Comparison of ENCODE assay signal across 6 cellular contexts in the genomic region with DNA sequence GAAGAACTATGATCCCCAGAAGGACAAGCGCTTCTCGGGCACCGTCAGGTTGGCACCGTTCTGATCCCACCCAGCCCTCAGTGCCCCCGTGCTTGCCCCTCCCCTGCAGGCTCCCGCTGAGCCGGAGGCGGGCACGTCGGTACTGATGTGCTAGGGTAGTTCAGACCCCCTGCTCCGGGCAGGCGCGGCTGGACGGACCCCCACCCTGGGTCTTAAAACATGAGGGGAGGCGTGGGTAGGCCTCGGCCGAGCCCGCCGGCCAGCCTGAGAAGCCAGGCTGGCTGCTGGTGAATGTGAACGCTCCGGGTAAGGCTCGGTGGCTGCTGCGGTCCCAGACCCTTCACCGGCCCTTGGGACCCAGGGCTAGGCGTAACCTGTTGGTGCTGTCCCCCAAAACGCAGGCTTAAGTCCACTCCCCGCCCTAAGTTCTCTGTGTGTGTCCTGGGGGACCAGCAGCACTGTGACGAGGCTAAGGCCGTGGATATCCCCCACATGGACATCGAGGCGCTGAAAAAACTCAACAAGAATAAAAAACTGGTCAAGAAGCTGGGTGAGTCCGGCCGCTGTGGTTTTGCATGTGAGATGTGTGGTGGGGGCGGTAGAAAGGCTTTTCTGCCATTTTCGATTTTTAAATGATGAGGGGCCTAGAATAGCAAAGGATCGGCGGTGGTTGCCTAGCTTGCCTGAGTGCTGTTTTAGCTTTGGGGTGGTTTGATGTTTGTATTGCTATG. TPM values are rescaled to one million over a fixed set of nuclear protein-coding genes. Genes with fewer than 3 reads are reported as not detected.
DNase-seq lines count a peak whose midpoint lies in the region; ATAC-seq lines count a peak whose summit lies in the region.

No MANE protein-coding gene starts in this region.

- H2BK12ac ChIP-seq in trophoblast cell (ENCODE audit: low read length), result no peak overlapping the region

- no peaks in the 10 kb centered on the region for H3K9me3 Mint-ChIP-seq in dendritic cell treated with granulocyte-macrophage colony-stimulating factor and Interleukin-4, amounts not matched to agents 40 ng/mL and 50 ng/mL, for 4 days

- peak overlapping the region; percentile 57 for H4K12ac ChIP-seq in trophoblast cell (ENCODE audit: low read depth, low read length)

- no peaks in the 10 kb centered on the region for H3K9me3 ChIP-seq in trophoblast cell (ENCODE audit: insufficient read depth, low read depth, low read length)

- no peaks in the 10 kb centered on the region for H3K27me3 ChIP-seq in trophoblast cell (ENCODE audit: insufficient read depth, low read length)

- H3K36me3 ChIP-seq in trophoblast cell (ENCODE audit: control insufficient read depth in 1 of 2, insufficient read depth in 2 of 2, low read length in 2 of 2), result peaks cover 47 to 48% of the 10 kb centered on the region in 2 experiments

- peak overlapping the region; percentile 81 for H3K18ac ChIP-seq in trophoblast cell (ENCODE audit: low read length)

- H3K27me3 Mint-ChIP-seq in dendritic cell treated with granulocyte-macrophage colony-stimulating factor and Interleukin-4, amounts not matched to agents 40 ng/mL and 50 ng/mL, for 4 days, result no peaks in the 10 kb centered on the region

- peak overlapping the region; percentile 89 for H3K4me2 ChIP-seq in trophoblast cell (ENCODE audit: low read length)

- H2AFZ ChIP-seq in trophoblast cell (ENCODE audit: insufficient read depth, low read length, poor library complexity), result no peak overlapping the region

- H3K9ac ChIP-seq in trophoblast cell (ENCODE audit: low read length), result peak overlapping the region; percentile 92

- H2BK120ac ChIP-seq in trophoblast cell (ENCODE audit: insufficient read depth, low read length, poor library complexity), result peak overlapping the region; percentile 13

- peak overlapping the region; percentile 86 for H4K91ac ChIP-seq in trophoblast cell (ENCODE audit: low read depth, low read length)

- peaks cover 34% of the 10 kb centered on the region for H3K4me1 Mint-ChIP-seq in dendritic cell treated with granulocyte-macrophage colony-stimulating factor and Interleukin-4, amounts not matched to agents 40 ng/mL and 50 ng/mL, for 4 days (ENCODE audit: low read depth)

- peaks cover 11 to 21% of the 10 kb centered on the region in 2 experiments for H3K4me1 ChIP-seq in trophoblast cell (ENCODE audit: control insufficient read depth in 1 of 2, insufficient read depth in 2 of 2, low read length in 2 of 2)

- H3K36me3 Mint-ChIP-seq in dendritic cell treated with granulocyte-macrophage colony-stimulating factor and Interleukin-4, amounts not matched to agents 40 ng/mL and 50 ng/mL, for 4 days (ENCODE audit: low read depth), result peaks cover 55% of the 10 kb centered on the region

- intact Hi-C loops in dendritic cell treated with granulocyte-macrophage colony-stimulating factor and Interleukin-4, amounts not matched to agents 40 ng/mL and 50 ng/mL, for 4 days (cut with micrococcal nuclease), result loop anchor here (1.0 kb wide), 3 partner anchors 17 to 172 kb away; a partner anchor contains a TSS

- peak overlapping the region; percentile 94 for H3K4me3 ChIP-seq in trophoblast cell (ENCODE audit: low read depth, low read length)

- no peak for ATAC-seq in GM18868 (IDR thresholded peaks at IDR 0.05; ENCODE audit: unreplicated experiment)

- peak overlapping the region; percentile 86 for H2BK5ac ChIP-seq in trophoblast cell (ENCODE audit: low read depth, low read length, poor library complexity)

- peak overlapping the region; percentile 88 for H3K14ac ChIP-seq in trophoblast cell (ENCODE audit: low read length)

- DNase-seq in activated CD8-positive, alpha-beta memory T cell treated with anti-CD3 and anti-CD28 coated beads, Interleukin-2, amount 50 U/mL, for 4 hours, result peak; percentile 57
- DNase-seq in activated CD8-positive, alpha-beta memory T cell treated with anti-CD3 and anti-CD28 coated beads, Interleukin-2, amount 50 U/mL, for 48 hours, result no peak
- no peak for DNase-seq in trophoblast cell
- DNase-seq in effector CD4-positive, alpha-beta T cell, result no peak

- peak overlapping the region; percentile 96 for H3K4ac ChIP-seq in trophoblast cell (ENCODE audit: low read depth, low read length)

- peak overlapping the region; percentile 77 for H4K8ac ChIP-seq in trophoblast cell (ENCODE audit: low read depth, low read length)

- H3K79me1 ChIP-seq in trophoblast cell (ENCODE audit: low read length), result peaks cover 15% of the 10 kb centered on the region

- H3K27ac ChIP-seq in trophoblast cell (ENCODE audit: low read depth, low read length), result peak overlapping the region; percentile 88

- no peak overlapping the region for H3K23ac ChIP-seq in trophoblast cell (ENCODE audit: low read length)

- no CpG with 5 or more reads among the region's 37 CpGs for whole genome bisulfite sequencing in trophoblast cell (ENCODE audit: extremely low coverage, insufficient coverage, insufficient read length)

- peaks cover 19% of the 10 kb centered on the region for H3K79me2 ChIP-seq in trophoblast cell (ENCODE audit: control insufficient read depth, insufficient read depth, low read length, poor library complexity)

- H3K4me3 Mint-ChIP-seq in dendritic cell treated with granulocyte-macrophage colony-stimulating factor and Interleukin-4, amounts not matched to agents 40 ng/mL and 50 ng/mL, for 4 days, result peak overlapping the region; percentile 99

- no peak overlapping the region for H2AK5ac ChIP-seq in trophoblast cell (ENCODE audit: low read length)

- peak overlapping the region; percentile 99 for H3K27ac Mint-ChIP-seq in dendritic cell treated with granulocyte-macrophage colony-stimulating factor and Interleukin-4, amounts not matched to agents 40 ng/mL and 50 ng/mL, for 4 days

RNA-seq across cellular contexts. Expression of a gene that starts 0.9 kb away (rescaled TPM):
- 1,387 and 1,493 TPM in 2 replicates for polyA plus RNA-seq in trophoblast cell (2013)

RNA-seq across cellular contexts. Expression of a gene that starts 17.0 kb away (rescaled TPM):
- polyA plus RNA-seq in trophoblast cell (2013), result 11.4 and 11.5 TPM in 2 replicates

RNA-seq across cellular contexts. Expression of a gene that starts 27.7 kb away (rescaled TPM):
- polyA plus RNA-seq in trophoblast cell (2013), result 196 and 208 TPM in 2 replicates

RNA-seq across cellular contexts. Expression of a gene that starts 43.6 kb away (rescaled TPM):
- polyA plus RNA-seq in trophoblast cell (2013), result 0.82 and 1.4 TPM in 2 replicates
